In the genomic region with DNA sequence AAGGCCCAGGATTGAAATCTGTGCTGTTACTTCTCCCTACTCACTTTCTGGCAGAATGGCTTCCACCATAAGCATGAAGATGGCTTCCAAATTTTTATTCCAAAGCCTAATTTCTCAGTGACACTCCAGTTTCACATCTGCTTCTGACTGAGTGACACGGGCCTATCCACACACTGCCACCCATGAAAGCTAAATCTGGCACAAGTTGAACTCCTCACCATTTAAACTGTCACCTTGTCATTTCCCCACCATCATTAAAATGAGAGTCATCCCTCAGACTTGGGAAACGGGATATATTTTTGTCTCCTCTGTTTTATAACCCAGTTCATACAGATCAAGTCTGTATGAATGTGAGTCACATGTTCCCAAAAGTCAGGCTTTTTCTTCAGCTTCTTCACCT, we compare ENCODE assay signal across 7 cellular contexts.
"Had no signal": no experiment of that assay in that cellular context is flagged by ENCODE, and none has a peak within 500 bp of the region (broad histone marks: within the 10 kb centered on the region; RNA-seq: fewer than 3 reads in every experiment).

No MANE protein-coding gene starts in this region.

- DNase-seq: GM23248, GOT3, H7, H9, HFFc6 had no signal

- H3K4me3 Mint-ChIP-seq: GM23338, H9, HFFc6 had no signal

- H3K9me3 Mint-ChIP-seq: HFFc6 had no signal

- ATAC-seq: GM23338, HCT116 had no signal

- H3K27ac Mint-ChIP-seq: GM23338, HFFc6 had no signal
